8 cellular contexts compared by ENCODE assay signal in the genomic region with DNA sequence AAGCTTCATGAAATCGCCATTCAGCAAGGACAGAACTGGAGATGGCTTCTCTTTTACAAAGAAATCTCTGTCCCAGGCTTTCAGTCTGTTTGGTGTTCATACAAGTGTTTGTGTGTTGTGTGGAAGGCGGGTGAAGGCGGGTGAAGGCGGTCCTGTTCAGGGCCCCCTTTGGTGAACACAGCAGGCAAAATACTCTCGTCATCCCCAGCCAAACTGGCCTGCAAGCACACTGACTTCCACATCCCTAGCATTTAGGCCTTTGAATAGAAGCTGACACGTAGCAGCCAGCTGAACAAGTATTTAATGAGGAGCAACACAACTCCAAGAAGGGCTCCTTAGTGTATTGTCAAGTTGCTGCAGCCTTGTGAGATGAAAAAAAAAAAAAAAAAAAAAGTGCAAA.
DNase-seq lines count a peak whose midpoint lies in the region; ATAC-seq and TF ChIP-seq lines count a peak whose summit lies in the region.

No MANE protein-coding gene starts in this region.

- no TSS peak for BruUV-seq in Caco-2 (replicated peaks; lab: Mats Ljungman, UMichigan)

- peak overlapping the region; percentile 43 for H3K27ac Mint-ChIP-seq in Caco-2 (ENCODE audit: unreplicated experiment)
- H3K27ac Mint-ChIP-seq in activated CD8-positive, alpha-beta T cell treated with anti-CD3 and anti-CD28 coated beads for 36 hours: peak overlapping the region; percentile 84

- ATAC-seq in activated CD8-positive, alpha-beta T cell treated with anti-CD3 and anti-CD28 coated beads for 36 hours: no peak

- no peak overlapping the region for H3K4me3 Mint-ChIP-seq in Caco-2 (ENCODE audit: unreplicated experiment)
- H3K4me3 Mint-ChIP-seq in activated CD8-positive, alpha-beta T cell treated with anti-CD3 and anti-CD28 coated beads for 36 hours: peak overlapping the region; percentile 0

- H3K27me3 ChIP-seq in Caco-2 (replicated peaks; ENCODE audit: control insufficient read depth, insufficient read depth, low read length) (no peaks in the 10 kb centered on the region), rectal smooth muscle tissue (ENCODE audit: control insufficient read depth, insufficient read depth, low read length) (no peaks in the 10 kb centered on the region)

- H3K4me3 ChIP-seq in Caco-2 (ENCODE audit: low read depth, low read length) (no peak overlapping the region), rectal smooth muscle tissue (ENCODE audit: low read length) (no peak overlapping the region)

- peaks cover 25% of the 10 kb centered on the region for H3K4me1 Mint-ChIP-seq in Caco-2 (ENCODE audit: low read depth, unreplicated experiment)
- peaks cover 93% of the 10 kb centered on the region for H3K4me1 Mint-ChIP-seq in activated CD8-positive, alpha-beta T cell treated with anti-CD3 and anti-CD28 coated beads for 36 hours (ENCODE audit: low read depth)

- intact Hi-C loops in Caco-2 (cut with micrococcal nuclease; ENCODE audit: unreplicated experiment) (no loop called here), head of caudate nucleus (cut with DNase I) (no loop called here)
- intact Hi-C loops in activated CD8-positive, alpha-beta T cell treated with anti-CD3 and anti-CD28 coated beads for 36 hours (cut with micrococcal nuclease): no loop called here

- POLR2A ChIA-PET in Caco-2 (lab: Charles Lee): no interaction called here
- POLR2A ChIA-PET in activated CD8-positive, alpha-beta T cell treated with anti-CD3 and anti-CD28 coated beads for 36 hours (lab: Charles Lee): interaction anchor here (1.0 to 2.1 kb wide), 4 partner anchors 16 to 58 kb away, joined by 3 to 5 read pairs (median 3); no protein-coding TSS in a partner anchor

- in situ Hi-C loops in GM13976 (cut with MboI; ENCODE audit: low sequenced_read_pairs, unreplicated experiment): loop anchor here (25.0 kb wide), 1 partner anchor 468 kb away; no protein-coding TSS in a partner anchor

- CTCF ChIA-PET in Caco-2 (lab: Charles Lee): no interaction called here
- CTCF ChIA-PET in activated CD8-positive, alpha-beta T cell treated with anti-CD3 and anti-CD28 coated beads for 36 hours (lab: Charles Lee): interaction anchor here (1.0 to 5.9 kb wide), 2 partner anchors 9 to 14 kb away, joined by 3 to 40 read pairs; no protein-coding TSS in a partner anchor

- no peaks in the 10 kb centered on the region for H3K9me3 Mint-ChIP-seq in Caco-2 (ENCODE audit: unreplicated experiment)
- no peaks in the 10 kb centered on the region for H3K9me3 Mint-ChIP-seq in activated CD8-positive, alpha-beta T cell treated with anti-CD3 and anti-CD28 coated beads for 36 hours

- peaks cover 89% of the 10 kb centered on the region for H3K36me3 Mint-ChIP-seq in Caco-2 (ENCODE audit: insufficient read depth, unreplicated experiment)
- peaks cover 87% of the 10 kb centered on the region for H3K36me3 Mint-ChIP-seq in activated CD8-positive, alpha-beta T cell treated with anti-CD3 and anti-CD28 coated beads for 36 hours (ENCODE audit: low read depth)

- peak overlapping the region; percentile 62 for H3K27ac ChIP-seq in rectal smooth muscle tissue (ENCODE audit: low read depth, low read length)

- no peaks in the 10 kb centered on the region for H3K27me3 Mint-ChIP-seq in Caco-2 (ENCODE audit: insufficient read depth, unreplicated experiment)
- H3K27me3 Mint-ChIP-seq in activated CD8-positive, alpha-beta T cell treated with anti-CD3 and anti-CD28 coated beads for 36 hours: no peaks in the 10 kb centered on the region

- no peaks in the 10 kb centered on the region for H3K9me3 ChIP-seq in Caco-2

- peaks cover 3% of the 10 kb centered on the region; the same call in 1 of the 2 replicates for H3K36me3 ChIP-seq in Caco-2 (ENCODE audit: control insufficient read depth, insufficient read depth, low read length)
- peaks cover 3% of the 10 kb centered on the region for H3K36me3 ChIP-seq in rectal smooth muscle tissue (ENCODE audit: control insufficient read depth, insufficient read depth, low read length)

- DNase-seq in Caco-2 (no peak), head of caudate nucleus (peak; percentile 61 to 92 (median 84)), GM13976 (ENCODE audit: low spot score) (no peak), NCI-H446 (lab: John Stamatoyannopoulos, UW) (no peak), cortex of kidney (lab: John Stamatoyannopoulos, UW) (no peak), NCI-H345 (lab: John Stamatoyannopoulos, UW) (no peak)
- DNase-seq in activated CD8-positive, alpha-beta T cell treated with anti-CD3 and anti-CD28 coated beads for 36 hours: peak; percentile 46

- TF ChIP-seq CTCF in Caco-2 (IDR thresholded peaks at IDR 0.05; ENCODE audit: insufficient read depth in 1 of 2, low read depth in 1 of 2, low read length in 1 of 2, severe bottlenecking in 1 of 2, unreplicated experiment in 1 of 2) (no peak), GM13976 (IDR thresholded peaks at IDR 0.05; ENCODE audit: borderline replicate concordance, control extremely low read depth, extremely low read depth, insufficient read depth, missing control alignments) (no peak)
- no peak for TF ChIP-seq CTCF in activated CD8-positive, alpha-beta T cell treated with anti-CD3 and anti-CD28 coated beads for 36 hours (IDR thresholded peaks at IDR 0.05)

- no peak overlapping the region for H3K9ac ChIP-seq in rectal smooth muscle tissue (ENCODE audit: low read length)

- H3K4me1 ChIP-seq in Caco-2: peaks cover 7% of the 10 kb centered on the region; the same call in 1 of the 2 replicates
- H3K4me1 ChIP-seq in rectal smooth muscle tissue (ENCODE audit: control insufficient read depth, insufficient read depth, low read length): peaks cover 43% of the 10 kb centered on the region

Comparison
In these comparisons a context has a peak if more than half of its experiments do, and no peak if none do; other contexts are left out.
1. DNase-seq: peak in activated CD8-positive, alpha-beta T cell treated with anti-CD3 and anti-CD28 coated beads for 36 hours (single experiment) and head of caudate nucleus (42 of 42); none in Caco-2 (0 of 2), GM13976 (single experiment), NCI-H446 (0 of 2), cortex of kidney (single experiment) and NCI-H345 (single experiment).